21 cellular contexts compared by ENCODE assay signal in genomic region chr20:51116765-51117686, GRCh38.
DNase-seq lines count a peak whose midpoint lies in the region; ATAC-seq and TF ChIP-seq lines count a peak whose summit lies in the region.
"Had no signal": no experiment of that assay in that cellular context is flagged by ENCODE, and none has a peak within 500 bp of the region (broad histone marks: within the 10 kb centered on the region; RNA-seq: fewer than 3 reads in every experiment).

No MANE protein-coding gene starts in this region.

- TF ChIP-seq CTCF in foreskin keratinocyte (conservative IDR thresholded peaks at IDR 0.05) (no peak), type B pancreatic cell (conservative IDR thresholded peaks at IDR 0.05) (no peak)

- peaks cover 5% of the 10 kb centered on the region for H3K27me3 ChIP-seq in foreskin keratinocyte
- H3K27me3 ChIP-seq: thyroid gland had no signal

- H3K27ac ChIP-seq in foreskin keratinocyte = no peak overlapping the region
- H3K27ac ChIP-seq: SK-N-MC, thyroid gland had no signal

- no peaks in the 10 kb centered on the region for H3K36me3 Mint-ChIP-seq in type B pancreatic cell
- H3K36me3 Mint-ChIP-seq: CD8-positive, alpha-beta T cell; natural killer cell treated with Interleukin-12 subunit alpha and Interleukin-12 subunit beta and Interleukin-15 and Interleukin-18, amount 100 ng/mL, for 72 hours had no signal

- ATAC-seq in foreskin keratinocyte (peak; percentile 67), GM18505 (IDR thresholded peaks at IDR 0.05; ENCODE audit: unreplicated experiment) (no peak), GM21576 (IDR thresholded peaks at IDR 0.05; ENCODE audit: unreplicated experiment) (no peak), HG02759 (IDR thresholded peaks at IDR 0.05; ENCODE audit: unreplicated experiment) (no peak)
- ATAC-seq: activated CD8-positive, alpha-beta T cell treated with anti-CD3 and anti-CD28 coated beads, Interleukin-2, amount 10 ng/mL, durations not matched to agents 7 days and 5 days; CD8-positive, alpha-beta T cell; natural killer cell treated with Interleukin-12 subunit alpha and Interleukin-12 subunit beta and Interleukin-15 and Interleukin-18, amount 100 ng/mL, for 72 hours; Panc1 had no signal

- H3K4me1 ChIP-seq in foreskin keratinocyte = peaks cover 11% of the 10 kb centered on the region
- H3K4me1 ChIP-seq: HAP-1, thyroid gland had no signal

- peak overlapping the region; percentile 78 for H3K4me3 Mint-ChIP-seq in type B pancreatic cell
- H3K4me3 Mint-ChIP-seq: activated CD8-positive, alpha-beta T cell treated with anti-CD3 and anti-CD28 coated beads, Interleukin-2, amount 10 ng/mL, durations not matched to agents 7 days and 5 days; CD8-positive, alpha-beta T cell; natural killer cell treated with Interleukin-12 subunit alpha and Interleukin-12 subunit beta and Interleukin-15 and Interleukin-18, amount 100 ng/mL, for 72 hours had no signal

- no peak for TF ChIP-seq POLR2A in GM18505 (IDR thresholded peaks at IDR 0.05; ENCODE audit: borderline replicate concordance, extremely low read depth, insufficient read depth, insufficient read length)

- peak overlapping the region; percentile 99 for H3K27ac Mint-ChIP-seq in type B pancreatic cell
- H3K27ac Mint-ChIP-seq: activated CD8-positive, alpha-beta T cell treated with anti-CD3 and anti-CD28 coated beads, Interleukin-2, amount 10 ng/mL, durations not matched to agents 7 days and 5 days; CD8-positive, alpha-beta T cell; natural killer cell treated with Interleukin-12 subunit alpha and Interleukin-12 subunit beta and Interleukin-15 and Interleukin-18, amount 100 ng/mL, for 72 hours had no signal

- H3K4me1 Mint-ChIP-seq in type B pancreatic cell (ENCODE audit: unreplicated experiment) = peaks cover 29% of the 10 kb centered on the region

- DNase-seq in HPDE6-E6E7 (ENCODE audit: extremely low spot score) (peak; percentile 64), amniotic epithelial cell (ENCODE audit: low read depth) (peak; percentile 52), foreskin keratinocyte (peak in 1 of 2 donors; percentile 51), type B pancreatic cell (ENCODE audit: extremely low spot score, unreplicated experiment) (no peak)
- DNase-seq: activated CD4-positive, CD25-positive, alpha-beta regulatory T cell; activated CD8-positive, alpha-beta T cell treated with anti-CD3 and anti-CD28 coated beads, Interleukin-2, amount 10 ng/mL, durations not matched to agents 7 days and 5 days; activated naive CD4-positive, alpha-beta T cell; activated T-cell treated with anti-CD3 and anti-CD28 coated beads, Interleukin-2, amount 50 U/mL, for 1 hour; amniotic stem cell; CD8-positive, alpha-beta T cell; NCI-H1694 treated with DMSO at 0.1 percent for 48 hours; NCI-H226; stimulated activated naive CD4-positive, alpha-beta T cell; thyroid gland had no signal

- H3K9me3 Mint-ChIP-seq in type B pancreatic cell = no peaks in the 10 kb centered on the region
- H3K9me3 Mint-ChIP-seq: CD8-positive, alpha-beta T cell; natural killer cell treated with Interleukin-12 subunit alpha and Interleukin-12 subunit beta and Interleukin-15 and Interleukin-18, amount 100 ng/mL, for 72 hours had no signal

- H3K27me3 Mint-ChIP-seq in type B pancreatic cell = no peaks in the 10 kb centered on the region
